Comparison of ENCODE assay signal across 8 cellular contexts in the genomic region with DNA sequence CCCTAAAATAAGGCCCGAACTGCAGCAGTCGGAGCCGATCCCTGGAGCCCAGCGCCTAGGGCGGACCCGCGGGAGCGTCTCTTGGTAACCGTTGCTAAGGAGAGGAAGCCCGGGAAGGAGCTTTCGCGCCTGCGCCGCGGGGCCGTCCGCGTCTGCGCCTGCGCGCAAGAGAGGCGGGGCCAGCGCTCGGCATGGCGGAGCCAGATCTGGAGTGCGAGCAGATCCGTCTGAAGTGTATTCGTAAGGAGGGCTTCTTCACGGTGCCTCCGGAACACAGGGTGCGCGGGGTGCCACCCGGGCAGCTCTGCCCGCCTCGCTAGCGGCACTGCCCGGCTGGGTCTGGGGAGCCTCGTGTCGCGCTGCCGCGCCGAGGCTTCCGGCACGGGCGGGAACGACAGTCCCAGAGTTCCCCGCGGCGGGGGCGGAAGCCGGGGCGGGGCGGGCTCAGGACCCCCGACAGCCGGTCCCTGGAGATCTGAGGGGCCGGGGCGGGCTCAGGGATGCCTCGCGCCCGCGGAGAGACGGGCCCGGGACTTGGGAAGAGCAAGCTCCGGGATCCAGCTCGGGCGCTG. TPM values are rescaled to one million over a fixed set of nuclear protein-coding genes. Genes with fewer than 3 reads are reported as not detected.
DNase-seq lines count a peak whose midpoint lies in the region; ATAC-seq, FAIRE-seq and TF ChIP-seq lines count a peak whose summit lies in the region.

Gene CDK10 (plus strand): TSS at position 170 of the 572 bp plus-strand sequence. CDS start 22 bp downstream, at position 192.

- peak; percentile 95 for TF ChIP-seq POLR2A in GM12892 (IDR thresholded peaks at IDR 0.05; ENCODE audit: low read depth, low read length)

- intact Hi-C loops in left ventricle myocardium superior (cut with micrococcal nuclease) = no loop called here

- DNase-seq in GM12892 (ENCODE audit: insufficient read length) = peak; percentile 92
- peak; percentile 41 for DNase-seq in NCI-H1417 treated with DMSO at 0.1 percent for 48 hours (lab: John Stamatoyannopoulos, UW)
- peak; percentile 82 to 85 (median 84) for DNase-seq in T-helper 2 cell
- peak; percentile 91 for DNase-seq in left ventricle myocardium superior
- DNase-seq in pulmonary artery endothelial cell (ENCODE audit: low read depth, low spot score) = no peak
- peak; percentile 98 for DNase-seq in urothelium cell line (ENCODE audit: low spot score)

- H3K27ac ChIP-seq in angular gyrus (ENCODE audit: low read depth, low read length) = peak within 1 kb of the TSS; percentile 91

- FAIRE-seq in GM12892 (lab: Jason Lieb, UNC) (peak; percentile 96), urothelium cell line (lab: Jason Lieb, UNC) (peak; percentile 62)

- peak; percentile 87 for ATAC-seq in HG02759 (IDR thresholded peaks at IDR 0.05; ENCODE audit: unreplicated experiment)
- ATAC-seq in left ventricle myocardium superior = peak; percentile 96

RNA-seq across cellular contexts. Expression of gene CDK10, which starts in this region (rescaled TPM):
- polyA plus RNA-seq in GM12892 (2012; ENCODE audit: missing spikeins) = 40.0 TPM
- 23.6 TPM for total RNA-seq in left ventricle myocardium superior
- total RNA-seq in pulmonary artery endothelial cell = 37.9 and 51.5 TPM in 2 replicates
